Comparison of ENCODE assay signal across 7 cellular contexts in the genomic region with DNA sequence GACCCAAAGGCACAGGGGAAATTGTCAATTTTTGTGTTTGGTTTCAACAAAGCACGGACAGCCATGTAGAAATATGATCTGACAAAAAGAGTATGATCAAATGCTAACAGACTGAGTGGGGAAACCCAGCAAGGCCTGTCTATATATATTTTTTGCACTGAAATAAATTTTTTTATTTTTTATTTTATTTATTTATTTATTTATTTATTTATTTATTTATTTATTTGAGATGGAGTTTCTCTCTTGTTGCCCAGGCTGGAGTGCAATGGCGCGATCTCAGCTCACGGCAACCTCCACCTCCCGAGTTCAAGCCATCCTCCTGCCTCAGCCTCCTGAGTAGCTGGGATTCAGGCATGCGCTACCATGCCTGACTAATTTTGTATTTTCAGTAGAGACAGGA. TPM values are rescaled to one million over a fixed set of nuclear protein-coding genes. Genes with fewer than 3 reads are reported as not detected.
"Had no signal": no experiment of that assay in that cellular context is flagged by ENCODE, and none has a peak within 500 bp of the region (broad histone marks: within the 10 kb centered on the region; RNA-seq: fewer than 3 reads in every experiment).

No MANE protein-coding gene starts in this region.

RNA-seq across cellular contexts. Expression of a gene that starts 49.0 kb away (rescaled TPM):
- polyA plus RNA-seq: hepatocyte; immature natural killer cell; keratinocyte; liver; lung; mammary epithelial cell; naive thymus-derived CD4-positive, alpha-beta T cell had no signal
